ENCODE assay signal across 8 cellular contexts in the genomic region with DNA sequence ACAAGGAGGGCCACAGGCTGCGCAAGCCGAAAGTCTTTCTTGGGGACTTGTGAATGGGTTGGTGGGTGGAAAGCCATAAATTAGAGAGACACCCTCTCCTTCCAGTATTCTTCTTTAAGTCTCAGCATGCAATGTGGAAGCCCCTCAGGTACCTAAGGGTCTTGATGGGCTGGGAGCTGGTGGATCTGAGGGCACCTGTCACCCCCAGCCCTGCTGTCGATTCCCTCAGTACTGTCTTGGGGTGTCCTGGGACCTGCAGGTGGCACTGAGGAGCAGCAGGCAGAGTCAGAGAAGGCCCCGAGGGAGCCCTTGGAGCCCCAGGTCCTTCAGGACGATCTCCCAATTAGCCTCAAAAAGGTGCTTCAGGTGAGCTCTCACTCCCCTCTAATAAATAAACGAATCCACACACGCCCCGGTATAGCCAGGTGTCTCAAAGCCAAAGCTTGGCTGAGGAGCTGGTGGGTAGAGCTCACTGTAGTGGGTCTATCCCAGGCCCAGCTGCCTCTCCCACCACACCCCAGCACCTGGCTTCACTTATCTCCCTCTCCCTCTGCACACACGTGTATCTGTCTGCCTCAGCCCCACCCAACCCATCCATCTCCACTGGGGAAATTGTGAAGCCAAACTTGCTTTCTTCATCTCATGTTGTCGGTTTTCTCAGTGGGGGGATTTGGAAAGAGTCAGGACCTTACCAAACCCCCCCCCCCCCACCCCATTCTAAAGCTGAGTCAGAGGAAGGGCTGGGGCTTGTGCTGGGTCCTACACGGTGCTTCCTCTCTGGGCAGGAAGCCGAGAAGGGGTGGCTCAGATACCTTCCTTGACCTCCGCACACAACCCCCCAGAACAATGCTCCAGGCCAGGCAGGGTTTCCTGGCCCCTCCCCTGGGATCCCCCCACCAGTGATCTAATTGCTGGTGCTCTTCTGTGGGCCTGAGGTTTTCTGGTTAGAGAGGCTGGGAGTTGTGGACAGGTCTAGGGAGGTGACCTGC. TPM values are rescaled to one million over a fixed set of nuclear protein-coding genes. Genes with fewer than 3 reads are reported as not detected.
DNase-seq lines count a peak whose midpoint lies in the region; ATAC-seq and TF ChIP-seq lines count a peak whose summit lies in the region.

No MANE protein-coding gene starts in this region.

- in situ Hi-C loops in Panc1 (cut with HindIII; ENCODE audit: low pct_unique_long_range_greater_than_20kb, low sequenced_read_pairs): no loop called here

- BruUV-seq in Panc1 (replicated peaks; lab: Mats Ljungman, UMichigan): no TSS peak

- H3K27ac ChIP-seq in Panc1 (ENCODE audit: low read length) (no peak overlapping the region), caudate nucleus (ENCODE audit: low read depth, low read length) (peak overlapping the region; percentile 82), upper lobe of right lung (peak overlapping the region; percentile 79)

- H3K4me3 ChIP-seq in Panc1 (ENCODE audit: low read depth in 2 of 2, low read length in 2 of 2): peak overlapping the region; percentile 69 to 74
- H3K4me3 ChIP-seq in upper lobe of right lung: peak overlapping the region; percentile 86

- H3K4me1 ChIP-seq in Panc1 (ENCODE audit: control insufficient read depth, insufficient read depth, low read length) (peaks cover 14% of the 10 kb centered on the region), upper lobe of right lung (peaks cover 25% of the 10 kb centered on the region)

- peak overlapping the region; percentile 91 for H3K4me3 Mint-ChIP-seq in memory B cell

- H3K27ac Mint-ChIP-seq in memory B cell: no peak overlapping the region

- CTCF ChIA-PET in Panc1 (lab: Charles Lee): interaction anchor here (0.6 to 1.1 kb wide), 4 partner anchors 9 to 53 kb away, joined by 3 to 7 read pairs (median 4); no protein-coding TSS in a partner anchor

- peaks cover 9% of the 10 kb centered on the region for H3K4me1 Mint-ChIP-seq in memory B cell

- H3K9me3 ChIP-seq in Panc1 (ENCODE audit: control insufficient read depth, insufficient read depth, low read depth, low read length) (no peaks in the 10 kb centered on the region), upper lobe of right lung (no peaks in the 10 kb centered on the region)

- DNase-seq in stimulated activated CD4-positive, alpha-beta T cell treated with anti-CD3 and anti-CD28 coated beads, Interleukin-12 subunit alpha, Interleukin-12 subunit beta, amount 100 ng/mL, for 4 hours: peak; percentile 18
- DNase-seq in stimulated activated CD4-positive, alpha-beta T cell treated with anti-CD3 and anti-CD28 coated beads, Interleukin-4, amount 100 ng/mL, for 4 hours: no peak
- DNase-seq in Panc1 (ENCODE audit: low read depth, low spot score) (no peak), caudate nucleus (lab: John Stamatoyannopoulos, UW) (peak in 4 of 61 donors; percentile 4 to 35 (median 15)), memory B cell (ENCODE audit: low spot score in 2 of 2) (no peak), upper lobe of right lung (no peak)

- POLR2A ChIA-PET in Panc1 (lab: Charles Lee): interaction anchor here (0.6 kb wide), 1 partner anchor 426 kb away, joined by 3 read pairs; no protein-coding TSS in a partner anchor

- H3K36me3 Mint-ChIP-seq in memory B cell: peaks cover 2% of the 10 kb centered on the region

- TF ChIP-seq CTCF in Panc1 (IDR thresholded peaks at IDR 0.05) (peak; percentile 77), upper lobe of right lung (IDR thresholded peaks at IDR 0.05) (peak; percentile 30)

- H3K27me3 ChIP-seq in Panc1 (ENCODE audit: control insufficient read depth, insufficient read depth, low read length): no peaks in the 10 kb centered on the region
- no peaks in the 10 kb centered on the region for H3K27me3 ChIP-seq in upper lobe of right lung

- H3K36me3 ChIP-seq in Panc1 (ENCODE audit: control insufficient read depth, insufficient read depth, low read length): peaks cover 2% of the 10 kb centered on the region; the same call in 1 of the 2 replicates
- peaks cover 35% of the 10 kb centered on the region for H3K36me3 ChIP-seq in upper lobe of right lung

- no peaks in the 10 kb centered on the region for H3K9me3 Mint-ChIP-seq in memory B cell

- intact Hi-C loops in Panc1 (cut with micrococcal nuclease; ENCODE audit: unreplicated experiment) (no loop called here), upper lobe of right lung (cut with DNase I) (no loop called here)

- no peak for ATAC-seq in Panc1
- peak; percentile 12 for ATAC-seq in memory B cell (ENCODE audit: low read depth)
- no peak for ATAC-seq in upper lobe of right lung
- ATAC-seq in HG02885 (IDR thresholded peaks at IDR 0.05; ENCODE audit: poor library complexity, unreplicated experiment): no peak
- ATAC-seq in GM18907 (IDR thresholded peaks at IDR 0.05; ENCODE audit: unreplicated experiment): no peak

- no peaks in the 10 kb centered on the region for H3K27me3 Mint-ChIP-seq in memory B cell

RNA-seq across cellular contexts. Expression of a gene that starts 1.6 kb away (rescaled TPM):
- total RNA-seq in Panc1 (2021; ENCODE audit: unreplicated experiment) (41.7 TPM), upper lobe of right lung (163 TPM)
- polyA plus RNA-seq in Panc1 (2012; ENCODE audit: insufficient read length): 45.7 TPM

RNA-seq across cellular contexts. Expression of a gene that starts 10.8 kb away (rescaled TPM):
- total RNA-seq in Panc1 (2021; ENCODE audit: unreplicated experiment) (8.0 TPM), upper lobe of right lung (5.3 TPM)
- polyA plus RNA-seq in Panc1 (2012; ENCODE audit: insufficient read length): 6.9 TPM

RNA-seq across cellular contexts. Expression of a gene that starts 19.1 kb away (rescaled TPM):
- not detected for total RNA-seq in Panc1 (2021; ENCODE audit: unreplicated experiment)
- polyA plus RNA-seq in Panc1 (2012; ENCODE audit: insufficient read length): not detected
- not detected for total RNA-seq in upper lobe of right lung

RNA-seq across cellular contexts. Expression of a gene that starts 19.1 kb away (rescaled TPM):
- 0.13 TPM for total RNA-seq in Panc1 (2021; ENCODE audit: unreplicated experiment)
- polyA plus RNA-seq in Panc1 (2012; ENCODE audit: insufficient read length): not detected
- total RNA-seq in upper lobe of right lung: 1.5 TPM

RNA-seq across cellular contexts. Expression of a gene that starts 25.9 kb away (rescaled TPM):
- total RNA-seq in Panc1 (2021; ENCODE audit: unreplicated experiment) (2.3 TPM), upper lobe of right lung (1.0 TPM)
- polyA plus RNA-seq in Panc1 (2012; ENCODE audit: insufficient read length): 6.0 TPM
